ENCODE assay signal across 8 cellular contexts in the genomic region with DNA sequence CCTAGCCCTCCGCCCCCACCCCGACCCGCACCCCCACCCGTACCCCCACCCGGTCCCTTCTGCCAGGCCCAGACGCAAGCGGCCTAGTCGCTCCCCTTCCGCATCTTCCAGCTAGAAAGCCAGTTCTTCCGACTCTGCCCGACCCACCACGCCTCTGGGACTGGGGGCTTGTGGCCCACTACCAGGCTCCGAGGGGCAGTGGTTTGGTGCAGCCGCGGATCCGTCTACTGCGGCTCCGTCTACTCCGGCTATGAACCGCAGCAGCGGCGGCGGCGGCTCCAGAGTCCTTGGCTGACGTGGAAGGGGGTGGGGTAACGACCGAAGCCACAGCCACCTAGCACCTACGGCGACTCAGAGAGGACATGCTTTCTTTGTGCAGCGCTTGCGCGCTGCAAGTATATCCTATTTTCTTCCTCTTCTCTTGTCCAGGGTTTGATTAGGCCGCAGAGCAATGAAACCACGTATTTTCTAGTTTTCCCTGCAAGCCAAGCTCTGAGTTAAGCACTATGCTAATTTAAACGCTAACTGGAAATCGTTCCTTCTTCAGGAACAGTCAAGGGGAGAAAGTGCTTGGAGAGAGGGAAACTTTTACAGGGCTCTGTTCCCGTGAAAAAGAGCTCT. TPM values are rescaled to one million over a fixed set of nuclear protein-coding genes. Genes with fewer than 3 reads are reported as not detected.
DNase-seq lines count a peak whose midpoint lies in the region; TF ChIP-seq lines count a peak whose summit lies in the region.

A gene with protein sequence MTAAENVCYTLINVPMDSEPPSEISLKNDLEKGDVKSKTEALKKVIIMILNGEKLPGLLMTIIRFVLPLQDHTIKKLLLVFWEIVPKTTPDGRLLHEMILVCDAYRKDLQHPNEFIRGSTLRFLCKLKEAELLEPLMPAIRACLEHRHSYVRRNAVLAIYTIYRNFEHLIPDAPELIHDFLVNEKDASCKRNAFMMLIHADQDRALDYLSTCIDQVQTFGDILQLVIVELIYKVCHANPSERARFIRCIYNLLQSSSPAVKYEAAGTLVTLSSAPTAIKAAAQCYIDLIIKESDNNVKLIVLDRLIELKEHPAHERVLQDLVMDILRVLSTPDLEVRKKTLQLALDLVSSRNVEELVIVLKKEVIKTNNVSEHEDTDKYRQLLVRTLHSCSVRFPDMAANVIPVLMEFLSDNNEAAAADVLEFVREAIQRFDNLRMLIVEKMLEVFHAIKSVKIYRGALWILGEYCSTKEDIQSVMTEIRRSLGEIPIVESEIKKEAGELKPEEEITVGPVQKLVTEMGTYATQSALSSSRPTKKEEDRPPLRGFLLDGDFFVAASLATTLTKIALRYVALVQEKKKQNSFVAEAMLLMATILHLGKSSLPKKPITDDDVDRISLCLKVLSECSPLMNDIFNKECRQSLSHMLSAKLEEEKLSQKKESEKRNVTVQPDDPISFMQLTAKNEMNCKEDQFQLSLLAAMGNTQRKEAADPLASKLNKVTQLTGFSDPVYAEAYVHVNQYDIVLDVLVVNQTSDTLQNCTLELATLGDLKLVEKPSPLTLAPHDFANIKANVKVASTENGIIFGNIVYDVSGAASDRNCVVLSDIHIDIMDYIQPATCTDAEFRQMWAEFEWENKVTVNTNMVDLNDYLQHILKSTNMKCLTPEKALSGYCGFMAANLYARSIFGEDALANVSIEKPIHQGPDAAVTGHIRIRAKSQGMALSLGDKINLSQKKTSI (minus strand): TSS at position 252 of the 621 bp plus-strand sequence. CDS start 883 bp downstream, outside the sequence.

- TF ChIP-seq CTCF in HFF-Myc (IDR thresholded peaks at IDR 0.05; ENCODE audit: low read depth, low read length, missing control alignments) = no peak

- H3K36me3 Mint-ChIP-seq in activated naive CD4-positive, alpha-beta T cell treated with anti-CD3 and anti-CD28 coated beads for 36 hours (ENCODE audit: low read depth) = peaks cover 31% of the 10 kb centered on the region

- DNase-seq in GM03348 (ENCODE audit: low spot score) (peak; percentile 94), HFF-Myc (ENCODE audit: extremely low read depth, low read depth) (peak; percentile 81), NAMALWA (ENCODE audit: low spot score) (peak; percentile 95), SK-N-DZ (ENCODE audit: low spot score) (peak; percentile 88), globus pallidus (ENCODE audit: low spot score) (peak; percentile 91), occipital lobe (lab: John Stamatoyannopoulos, UW) (peak; percentile 90)
- peak; percentile 97 for DNase-seq in activated naive CD4-positive, alpha-beta T cell treated with anti-CD3 and anti-CD28 coated beads for 36 hours

- H3K4me1 Mint-ChIP-seq in activated naive CD4-positive, alpha-beta T cell treated with anti-CD3 and anti-CD28 coated beads for 36 hours (ENCODE audit: low read depth) = peaks cover 40% of the 10 kb centered on the region

- peak within 1 kb of the TSS; percentile 99 for H3K27ac Mint-ChIP-seq in activated naive CD4-positive, alpha-beta T cell treated with anti-CD3 and anti-CD28 coated beads for 36 hours

- H3K9me3 Mint-ChIP-seq in activated naive CD4-positive, alpha-beta T cell treated with anti-CD3 and anti-CD28 coated beads for 36 hours = no peaks in the 10 kb centered on the region

- peak within 1 kb of the TSS; percentile 65 for H3K27ac ChIP-seq in temporal lobe (ENCODE audit: low read depth, low read length)

- H3K27me3 Mint-ChIP-seq in activated naive CD4-positive, alpha-beta T cell treated with anti-CD3 and anti-CD28 coated beads for 36 hours (ENCODE audit: low read depth) = no peaks in the 10 kb centered on the region

- H3K4me3 ChIP-seq in HFF-Myc (replicated peaks; ENCODE audit: low read depth, low read length) = peak within 1 kb of the TSS; percentile 98

- H3K4me3 Mint-ChIP-seq in activated naive CD4-positive, alpha-beta T cell treated with anti-CD3 and anti-CD28 coated beads for 36 hours = peak within 1 kb of the TSS; percentile 99

- CTCF ChIA-PET in activated naive CD4-positive, alpha-beta T cell treated with anti-CD3 and anti-CD28 coated beads for 36 hours (lab: Charles Lee) = interaction anchor here (0.5 to 2.6 kb wide), 4 partner anchors 20 to 408 kb away, joined by 3 to 13 read pairs (median 6); a partner anchor contains a TSS

- intact Hi-C loops in activated naive CD4-positive, alpha-beta T cell treated with anti-CD3 and anti-CD28 coated beads for 36 hours (cut with micrococcal nuclease) = loop anchor here (1.0 to 5.0 kb wide), 8 partner anchors 21 to 832 kb away; a partner anchor contains a TSS

RNA-seq across cellular contexts. Expression of the gene that starts here (rescaled TPM):
- polyA plus RNA-seq in SK-N-DZ (2014; cell fraction: cytosol; rRNA removed) = 120 and 140 TPM in 2 replicates
- 64.0 and 70.7 TPM in 2 replicates for polyA plus RNA-seq in SK-N-DZ (2014; cell fraction: nucleus; rRNA removed)
- total RNA-seq in activated naive CD4-positive, alpha-beta T cell treated with anti-CD3 and anti-CD28 coated beads for 36 hours = 100 to 1,000 TPM; 111 to 112 TPM
- total RNA-seq in occipital lobe (154 TPM), temporal lobe (107 TPM)

Comparison
In these comparisons a context has a peak if more than half of its experiments do, and no peak if none do; other contexts are left out.
1. Peak in every context shown above with its lines: DNase-seq, H3K4me3 ChIP-seq and H3K27ac ChIP-seq.